Comparison of ENCODE assay signal across 1 cellular context in the genomic region with DNA sequence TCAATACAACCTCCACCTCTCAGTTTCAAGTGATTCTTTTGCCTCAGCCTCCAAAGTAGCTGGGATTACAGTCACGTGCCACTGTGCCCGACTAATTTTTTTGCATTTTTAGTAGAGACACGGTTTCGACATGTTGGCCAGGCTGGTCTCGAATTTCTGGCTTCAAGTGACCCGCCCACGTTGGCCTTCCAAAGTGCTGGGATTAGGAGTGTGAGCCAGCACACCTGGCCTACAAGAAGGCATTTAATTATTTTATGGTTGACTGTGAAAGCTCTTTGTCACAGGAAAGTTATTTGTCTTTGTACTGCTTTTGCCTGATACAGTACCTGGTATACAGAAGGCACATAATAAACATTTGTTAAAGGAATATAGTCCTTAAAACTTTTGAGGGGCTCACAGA.
TF ChIP-seq lines count a peak whose summit lies in the region.

No MANE protein-coding gene starts in this region.

TF ChIP-seq in GM23338, 12 proteins besides CTCF, POLR2A, EP300 and RAD21 (continued from another document):
- TF ChIP-seq, protein P1, sequence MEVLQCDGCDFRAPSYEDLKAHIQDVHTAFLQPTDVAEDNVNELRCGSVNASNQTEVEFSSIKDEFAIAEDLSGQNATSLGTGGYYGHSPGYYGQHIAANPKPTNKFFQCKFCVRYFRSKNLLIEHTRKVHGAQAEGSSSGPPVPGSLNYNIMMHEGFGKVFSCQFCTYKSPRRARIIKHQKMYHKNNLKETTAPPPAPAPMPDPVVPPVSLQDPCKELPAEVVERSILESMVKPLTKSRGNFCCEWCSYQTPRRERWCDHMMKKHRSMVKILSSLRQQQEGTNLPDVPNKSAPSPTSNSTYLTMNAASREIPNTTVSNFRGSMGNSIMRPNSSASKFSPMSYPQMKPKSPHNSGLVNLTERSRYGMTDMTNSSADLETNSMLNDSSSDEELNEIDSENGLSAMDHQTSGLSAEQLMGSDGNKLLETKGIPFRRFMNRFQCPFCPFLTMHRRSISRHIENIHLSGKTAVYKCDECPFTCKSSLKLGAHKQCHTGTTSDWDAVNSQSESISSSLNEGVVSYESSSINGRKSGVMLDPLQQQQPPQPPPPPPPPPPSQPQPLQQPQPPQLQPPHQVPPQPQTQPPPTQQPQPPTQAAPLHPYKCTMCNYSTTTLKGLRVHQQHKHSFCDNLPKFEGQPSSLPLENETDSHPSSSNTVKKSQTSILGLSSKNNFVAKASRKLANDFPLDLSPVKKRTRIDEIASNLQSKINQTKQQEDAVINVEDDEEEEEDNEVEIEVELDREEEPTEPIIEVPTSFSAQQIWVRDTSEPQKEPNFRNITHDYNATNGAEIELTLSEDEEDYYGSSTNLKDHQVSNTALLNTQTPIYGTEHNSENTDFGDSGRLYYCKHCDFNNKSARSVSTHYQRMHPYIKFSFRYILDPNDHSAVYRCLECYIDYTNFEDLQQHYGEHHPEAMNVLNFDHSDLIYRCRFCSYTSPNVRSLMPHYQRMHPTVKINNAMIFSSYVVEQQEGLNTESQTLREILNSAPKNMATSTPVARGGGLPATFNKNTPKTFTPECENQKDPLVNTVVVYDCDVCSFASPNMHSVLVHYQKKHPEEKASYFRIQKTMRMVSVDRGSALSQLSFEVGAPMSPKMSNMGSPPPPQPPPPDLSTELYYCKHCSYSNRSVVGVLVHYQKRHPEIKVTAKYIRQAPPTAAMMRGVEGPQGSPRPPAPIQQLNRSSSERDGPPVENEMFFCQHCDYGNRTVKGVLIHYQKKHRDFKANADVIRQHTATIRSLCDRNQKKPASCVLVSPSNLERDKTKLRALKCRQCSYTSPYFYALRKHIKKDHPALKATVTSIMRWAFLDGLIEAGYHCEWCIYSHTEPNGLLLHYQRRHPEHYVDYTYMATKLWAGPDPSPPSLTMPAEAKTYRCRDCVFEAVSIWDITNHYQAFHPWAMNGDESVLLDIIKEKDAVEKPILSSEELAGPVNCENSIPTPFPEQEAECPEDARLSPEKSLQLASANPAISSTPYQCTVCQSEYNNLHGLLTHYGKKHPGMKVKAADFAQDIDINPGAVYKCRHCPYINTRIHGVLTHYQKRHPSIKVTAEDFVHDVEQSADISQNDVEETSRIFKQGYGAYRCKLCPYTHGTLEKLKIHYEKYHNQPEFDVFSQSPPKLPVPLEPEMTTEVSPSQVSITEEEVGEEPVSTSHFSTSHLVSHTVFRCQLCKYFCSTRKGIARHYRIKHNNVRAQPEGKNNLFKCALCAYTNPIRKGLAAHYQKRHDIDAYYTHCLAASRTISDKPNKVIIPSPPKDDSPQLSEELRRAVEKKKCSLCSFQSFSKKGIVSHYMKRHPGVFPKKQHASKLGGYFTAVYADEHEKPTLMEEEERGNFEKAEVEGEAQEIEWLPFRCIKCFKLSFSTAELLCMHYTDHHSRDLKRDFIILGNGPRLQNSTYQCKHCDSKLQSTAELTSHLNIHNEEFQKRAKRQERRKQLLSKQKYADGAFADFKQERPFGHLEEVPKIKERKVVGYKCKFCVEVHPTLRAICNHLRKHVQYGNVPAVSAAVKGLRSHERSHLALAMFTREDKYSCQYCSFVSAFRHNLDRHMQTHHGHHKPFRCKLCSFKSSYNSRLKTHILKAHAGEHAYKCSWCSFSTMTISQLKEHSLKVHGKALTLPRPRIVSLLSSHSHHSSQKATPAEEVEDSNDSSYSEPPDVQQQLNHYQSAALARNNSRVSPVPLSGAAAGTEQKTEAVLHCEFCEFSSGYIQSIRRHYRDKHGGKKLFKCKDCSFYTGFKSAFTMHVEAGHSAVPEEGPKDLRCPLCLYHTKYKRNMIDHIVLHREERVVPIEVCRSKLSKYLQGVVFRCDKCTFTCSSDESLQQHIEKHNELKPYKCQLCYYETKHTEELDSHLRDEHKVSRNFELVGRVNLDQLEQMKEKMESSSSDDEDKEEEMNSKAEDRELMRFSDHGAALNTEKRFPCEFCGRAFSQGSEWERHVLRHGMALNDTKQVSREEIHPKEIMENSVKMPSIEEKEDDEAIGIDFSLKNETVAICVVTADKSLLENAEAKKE (CRISPR knock-in tag; IDR thresholded peaks at IDR 0.05), result no peak
- TF ChIP-seq CREB1 (CRISPR knock-in tag; IDR thresholded peaks at IDR 0.05; ENCODE audit: low read depth) (no peak), ZNF114 (CRISPR knock-in tag; IDR thresholded peaks at IDR 0.05) (no peak), NANOG (IDR thresholded peaks at IDR 0.05; ENCODE audit: borderline replicate concordance) (no peak), EZH2phosphoT487 (IDR thresholded peaks at IDR 0.05; ENCODE audit: unreplicated experiment) (no peak), EZH2 (IDR thresholded peaks at IDR 0.05; ENCODE audit: low read depth, unreplicated experiment) (no peak), JUNB (IDR thresholded peaks at IDR 0.05; ENCODE audit: unreplicated experiment) (no peak)
- TF ChIP-seq, protein P2, sequence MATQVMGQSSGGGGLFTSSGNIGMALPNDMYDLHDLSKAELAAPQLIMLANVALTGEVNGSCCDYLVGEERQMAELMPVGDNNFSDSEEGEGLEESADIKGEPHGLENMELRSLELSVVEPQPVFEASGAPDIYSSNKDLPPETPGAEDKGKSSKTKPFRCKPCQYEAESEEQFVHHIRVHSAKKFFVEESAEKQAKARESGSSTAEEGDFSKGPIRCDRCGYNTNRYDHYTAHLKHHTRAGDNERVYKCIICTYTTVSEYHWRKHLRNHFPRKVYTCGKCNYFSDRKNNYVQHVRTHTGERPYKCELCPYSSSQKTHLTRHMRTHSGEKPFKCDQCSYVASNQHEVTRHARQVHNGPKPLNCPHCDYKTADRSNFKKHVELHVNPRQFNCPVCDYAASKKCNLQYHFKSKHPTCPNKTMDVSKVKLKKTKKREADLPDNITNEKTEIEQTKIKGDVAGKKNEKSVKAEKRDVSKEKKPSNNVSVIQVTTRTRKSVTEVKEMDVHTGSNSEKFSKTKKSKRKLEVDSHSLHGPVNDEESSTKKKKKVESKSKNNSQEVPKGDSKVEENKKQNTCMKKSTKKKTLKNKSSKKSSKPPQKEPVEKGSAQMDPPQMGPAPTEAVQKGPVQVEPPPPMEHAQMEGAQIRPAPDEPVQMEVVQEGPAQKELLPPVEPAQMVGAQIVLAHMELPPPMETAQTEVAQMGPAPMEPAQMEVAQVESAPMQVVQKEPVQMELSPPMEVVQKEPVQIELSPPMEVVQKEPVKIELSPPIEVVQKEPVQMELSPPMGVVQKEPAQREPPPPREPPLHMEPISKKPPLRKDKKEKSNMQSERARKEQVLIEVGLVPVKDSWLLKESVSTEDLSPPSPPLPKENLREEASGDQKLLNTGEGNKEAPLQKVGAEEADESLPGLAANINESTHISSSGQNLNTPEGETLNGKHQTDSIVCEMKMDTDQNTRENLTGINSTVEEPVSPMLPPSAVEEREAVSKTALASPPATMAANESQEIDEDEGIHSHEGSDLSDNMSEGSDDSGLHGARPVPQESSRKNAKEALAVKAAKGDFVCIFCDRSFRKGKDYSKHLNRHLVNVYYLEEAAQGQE (IDR thresholded peaks at IDR 0.05; ENCODE audit: unreplicated experiment), result no peak
